In the genomic region with DNA sequence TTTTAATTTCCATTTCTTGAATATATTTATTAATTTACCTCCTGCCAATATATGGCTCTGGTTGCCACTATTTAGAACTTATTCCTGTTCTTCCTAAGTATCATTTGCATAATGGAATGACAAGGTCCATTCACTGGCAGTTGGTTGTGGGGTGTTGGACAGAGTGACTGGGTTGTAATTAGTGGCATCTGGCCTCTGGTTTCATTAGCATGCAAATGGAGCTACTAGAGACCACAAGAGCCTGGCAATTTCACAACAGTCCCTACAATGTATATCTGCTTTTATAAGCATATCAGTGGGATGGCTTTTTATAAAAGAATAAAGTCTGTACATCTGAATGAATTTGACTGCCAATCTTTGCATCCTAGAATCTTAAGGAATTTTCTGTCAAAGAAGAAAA, we compare ENCODE assay signal across 23 cellular contexts.
"Had no signal": no experiment of that assay in that cellular context is flagged by ENCODE, and none has a peak within 500 bp of the region (broad histone marks: within the 10 kb centered on the region; RNA-seq: fewer than 3 reads in every experiment).

No MANE protein-coding gene starts in this region.

- H3K36me3 ChIP-seq: brain microvascular endothelial cell, neutrophil, ovary, tibial artery had no signal

- H3K9me3 Mint-ChIP-seq: dendritic cell treated with granulocyte-macrophage colony-stimulating factor and Interleukin-4, amounts not matched to agents 40 ng/mL and 50 ng/mL, for 4 days had no signal

- H3K4me1 ChIP-seq: tibial artery had no signal

- H3K27ac Mint-ChIP-seq: activated naive CD4-positive, alpha-beta T cell treated with anti-CD3 and anti-CD28 coated beads, Interleukin-2, amount 50 U/mL, for 72 hours; activated T-cell treated with anti-CD3 and anti-CD28 coated beads, Interleukin-2, amount 50 U/mL, for 24 hours; activated T-helper 17 cell treated with anti-CD3 and anti-CD28 coated beads, Interleukin-2, amount 50 U/mL, for 72 hours; dendritic cell treated with granulocyte-macrophage colony-stimulating factor and Interleukin-4, amounts not matched to agents 40 ng/mL and 50 ng/mL, for 4 days; natural killer cell treated with Interleukin-12 subunit alpha and Interleukin-12 subunit beta and Interleukin-15 and Interleukin-18, amount 100 ng/mL, for 72 hours had no signal

- DNase-seq: activated CD8-positive, alpha-beta memory T cell treated with anti-CD3 and anti-CD28 coated beads for 24 hours; activated CD8-positive, alpha-beta memory T cell treated with anti-CD3 and anti-CD28 coated beads, Interleukin-2, amount 50 U/mL, for 4 hours; activated T-cell treated with anti-CD3 and anti-CD28 coated beads, Interleukin-2, amount 50 U/mL, for 24 hours; aorta; brain microvascular endothelial cell; effector CD4-positive, alpha-beta T cell; erythroblast; foreskin melanocyte; left ventricle myocardium superior; mammary epithelial cell; ovary; right cardiac atrium; stimulated activated CD4-positive, alpha-beta T cell treated with anti-CD3 and anti-CD28 coated beads, Interleukin-4, amount 100 ng/mL, for 4 hours; stimulated activated naive CD8-positive, alpha-beta T cell treated with anti-CD3 and anti-CD28 coated beads, Interleukin-15, Interleukin-2, amounts not matched to agents 100 U/mL and 50 U/mL, for 24 hours; substantia nigra; T-helper 9 cell; tibial artery had no signal

- H3K9me3 ChIP-seq: neutrophil, ovary had no signal

- H3K27me3 ChIP-seq: brain microvascular endothelial cell, hepatocyte, neutrophil, ovary, tibial artery had no signal

- H3K27ac ChIP-seq: brain microvascular endothelial cell, hepatocyte, neutrophil, ovary, tibial artery had no signal

- H3K27me3 Mint-ChIP-seq: activated T-cell treated with anti-CD3 and anti-CD28 coated beads, Interleukin-2, amount 50 U/mL, for 24 hours; activated T-helper 17 cell treated with anti-CD3 and anti-CD28 coated beads, Interleukin-2, amount 50 U/mL, for 72 hours; dendritic cell treated with granulocyte-macrophage colony-stimulating factor and Interleukin-4, amounts not matched to agents 40 ng/mL and 50 ng/mL, for 4 days; natural killer cell treated with Interleukin-12 subunit alpha and Interleukin-12 subunit beta and Interleukin-15 and Interleukin-18, amount 100 ng/mL, for 72 hours had no signal

- H3K4me1 Mint-ChIP-seq: activated T-helper 17 cell treated with anti-CD3 and anti-CD28 coated beads, Interleukin-2, amount 50 U/mL, for 72 hours had no signal

- H3K4me3 ChIP-seq: hepatocyte, ovary, tibial artery had no signal

- H3K4me3 Mint-ChIP-seq: activated T-cell treated with anti-CD3 and anti-CD28 coated beads, Interleukin-2, amount 50 U/mL, for 24 hours; activated T-helper 17 cell treated with anti-CD3 and anti-CD28 coated beads, Interleukin-2, amount 50 U/mL, for 72 hours; dendritic cell treated with granulocyte-macrophage colony-stimulating factor and Interleukin-4, amounts not matched to agents 40 ng/mL and 50 ng/mL, for 4 days; natural killer cell treated with Interleukin-12 subunit alpha and Interleukin-12 subunit beta and Interleukin-15 and Interleukin-18, amount 100 ng/mL, for 72 hours had no signal
